In the genomic region with DNA sequence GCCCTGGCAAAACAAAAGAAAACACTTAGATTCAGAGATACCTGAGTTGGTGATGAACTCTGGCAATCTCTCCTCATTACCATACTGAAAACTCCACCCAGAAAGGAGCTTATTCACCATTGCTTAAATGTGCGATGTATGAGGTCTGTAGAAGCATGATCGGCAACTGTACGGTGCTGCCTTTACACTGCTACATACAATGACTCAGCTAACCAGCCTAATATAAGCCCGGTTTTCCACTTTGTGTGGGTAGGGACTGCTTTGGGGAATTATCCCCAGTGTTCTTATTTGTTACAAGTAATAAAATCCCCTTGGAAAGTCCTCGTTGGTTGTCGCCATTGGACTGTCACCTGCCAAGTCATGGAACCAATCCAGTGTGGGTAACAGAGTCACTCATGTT, we compare ENCODE assay signal across 12 cellular contexts.
"Had no signal": no experiment of that assay in that cellular context is flagged by ENCODE, and none has a peak within 500 bp of the region (broad histone marks: within the 10 kb centered on the region; RNA-seq: fewer than 3 reads in every experiment).

No MANE protein-coding gene starts in this region.

- H3K4me1 Mint-ChIP-seq: activated B cell treated with CpG ODN at 0.5 μM for 24 hours; activated naive CD8-positive, alpha-beta T cell treated with anti-CD3 and anti-CD28 coated beads, Interleukin-2, amount 10 ng/mL, durations not matched to agents 7 days and 5 days; neural crest cell had no signal

- H3K4me1 ChIP-seq: body of pancreas, testis, upper lobe of left lung had no signal

- H3K27me3 ChIP-seq: body of pancreas, dorsolateral prefrontal cortex, testis, upper lobe of left lung had no signal

- H3K9me3 ChIP-seq: body of pancreas, testis, upper lobe of left lung had no signal

- H3K9me3 Mint-ChIP-seq: activated B cell treated with CpG ODN at 0.5 μM for 24 hours; activated CD4-positive, alpha-beta memory T cell treated with anti-CD3 and anti-CD28 coated beads for 36 hours; activated naive CD8-positive, alpha-beta T cell treated with anti-CD3 and anti-CD28 coated beads, Interleukin-2, amount 10 ng/mL, durations not matched to agents 7 days and 5 days; neural crest cell had no signal

- DNase-seq: activated B cell treated with CpG ODN at 0.5 μM for 24 hours; activated CD4-positive, alpha-beta memory T cell treated with anti-CD3 and anti-CD28 coated beads for 36 hours; activated gamma-delta T cell treated with Interleukin-2 at 50 U/mL for 16 hours; activated naive CD8-positive, alpha-beta T cell treated with anti-CD3 and anti-CD28 coated beads, Interleukin-2, amount 10 ng/mL, durations not matched to agents 7 days and 5 days; body of pancreas; caudate nucleus; dorsolateral prefrontal cortex; left ventricle myocardium superior; testis; upper lobe of left lung had no signal

- H3K27ac Mint-ChIP-seq: activated B cell treated with CpG ODN at 0.5 μM for 24 hours; activated CD4-positive, alpha-beta memory T cell treated with anti-CD3 and anti-CD28 coated beads for 36 hours; activated naive CD8-positive, alpha-beta T cell treated with anti-CD3 and anti-CD28 coated beads, Interleukin-2, amount 10 ng/mL, durations not matched to agents 7 days and 5 days; progenitor cell of endocrine pancreas had no signal

- H3K36me3 ChIP-seq: upper lobe of left lung had no signal

- ATAC-seq: body of pancreas, left ventricle myocardium superior had no signal

- H3K36me3 Mint-ChIP-seq: activated CD4-positive, alpha-beta memory T cell treated with anti-CD3 and anti-CD28 coated beads for 36 hours; activated naive CD8-positive, alpha-beta T cell treated with anti-CD3 and anti-CD28 coated beads, Interleukin-2, amount 10 ng/mL, durations not matched to agents 7 days and 5 days had no signal

- H3K27me3 Mint-ChIP-seq: progenitor cell of endocrine pancreas had no signal

- H3K27ac ChIP-seq: body of pancreas, dorsolateral prefrontal cortex, testis, upper lobe of left lung had no signal

- H3K4me3 ChIP-seq: body of pancreas, dorsolateral prefrontal cortex, testis, upper lobe of left lung had no signal

- H3K4me3 Mint-ChIP-seq: activated B cell treated with CpG ODN at 0.5 μM for 24 hours; activated CD4-positive, alpha-beta memory T cell treated with anti-CD3 and anti-CD28 coated beads for 36 hours; activated naive CD8-positive, alpha-beta T cell treated with anti-CD3 and anti-CD28 coated beads, Interleukin-2, amount 10 ng/mL, durations not matched to agents 7 days and 5 days; neural crest cell had no signal
